15 cellular contexts compared by ENCODE assay signal in genomic region chr16:72947379-72948237, GRCh38.
DNase-seq lines count a peak whose midpoint lies in the region; ATAC-seq and TF ChIP-seq lines count a peak whose summit lies in the region.
"Had no signal": no experiment of that assay in that cellular context is flagged by ENCODE, and none has a peak within 500 bp of the region (broad histone marks: within the 10 kb centered on the region; RNA-seq: fewer than 3 reads in every experiment).

No MANE protein-coding gene starts in this region.

- TF ChIP-seq CTCF in lower lobe of right lung (IDR thresholded peaks at IDR 0.05) = no peak
- TF ChIP-seq CTCF in spleen (IDR thresholded peaks at IDR 0.05 in 8 of 11, conservative IDR thresholded peaks at IDR 0.05 in 3 of 11) = no peak

- H3K4me3 ChIP-seq in lower lobe of right lung (no peak overlapping the region), spleen (no peak overlapping the region)
- H3K4me3 ChIP-seq: HAP-1 had no signal

- H3K27ac ChIP-seq in lower lobe of right lung = no peak overlapping the region
- no peak overlapping the region for H3K27ac ChIP-seq in spleen

- WGBS in spleen, 5 donors = 89 to 92% (median 91%) methylated on average over 26 of the region's 26 CpGs

- ATAC-seq in Right ventricle myocardium inferior (peak; percentile 31), lower lobe of right lung (peak; percentile 32 to 43), GM18909 (IDR thresholded peaks at IDR 0.05; ENCODE audit: poor library complexity, unreplicated experiment) (no peak)

- H3K36me3 ChIP-seq in lower lobe of right lung (peaks cover 24% of the 10 kb centered on the region), spleen (peaks cover 0 to 28% (median 9%) of the 10 kb centered on the region in 6 donors)

- H3K4me1 ChIP-seq in lower lobe of right lung = peaks cover 15% of the 10 kb centered on the region
- H3K4me1 ChIP-seq in spleen = no peaks in the 10 kb centered on the region
- H3K4me1 ChIP-seq: HAP-1 had no signal

- H3K9me3 ChIP-seq in lower lobe of right lung (no peaks in the 10 kb centered on the region), spleen (no peaks in the 10 kb centered on the region)
- H3K9me3 ChIP-seq: HAP-1 had no signal

- H3K27me3 ChIP-seq in lower lobe of right lung (ENCODE audit: low read depth) (no peaks in the 10 kb centered on the region), spleen (replicated peaks in 1 of 7) (no peaks in the 10 kb centered on the region)

- TF ChIP-seq POLR2A in spleen (IDR thresholded peaks at IDR 0.05) = no peak

- intact Hi-C loops in Right ventricle myocardium inferior (cut with DNase I) = no loop called here
- intact Hi-C loops in lower lobe of right lung (cut with DNase I) = no loop called here
- intact Hi-C loops in spleen (cut with DNase I; ENCODE audit: low total_unique reads) = no loop called here

- DNase-seq in SK-N-DZ (ENCODE audit: low spot score) = peak; percentile 98
- DNase-seq in Right ventricle myocardium inferior (ENCODE audit: missing footprints) = no peak
- DNase-seq in lower lobe of right lung = no peak
- DNase-seq in spleen = peak; percentile 48
- DNase-seq in NOMO-1 treated with DMSO at 0.1 percent for 48 hours (lab: John Stamatoyannopoulos, UW; ENCODE audit: unreplicated experiment) = no peak
- no peak for DNase-seq in NCI-H187 treated with DMSO at 0.1 percent for 48 hours (lab: John Stamatoyannopoulos, UW)
- no peak for DNase-seq in pons (ENCODE audit: low spot score)
- DNase-seq: activated CD4-positive, alpha-beta memory T cell treated with anti-CD3 and anti-CD28 coated beads, Interleukin-2, amount 10 ng/mL, durations not matched to agents 7 days and 5 days; activated gamma-delta T cell treated with Interleukin-2 at 50 U/mL for 16 hours; erythroblast; MV-4-11; NCI-H226; stimulated activated CD4-positive, alpha-beta T cell treated with anti-CD3 and anti-CD28 coated beads, Interleukin-1b, Interleukin-23, amount 100 ng/mL, for 48 hours had no signal

Comparison
In these comparisons a context has a peak if more than half of its experiments do, and no peak if none do; other contexts are left out.
1. DNase-seq: peak in SK-N-DZ (single experiment) and spleen (single experiment); none in Right ventricle myocardium inferior (single experiment), lower lobe of right lung (single experiment), NOMO-1 treated with DMSO at 0.1 percent for 48 hours (single experiment), NCI-H187 treated with DMSO at 0.1 percent for 48 hours (single experiment) and pons (single experiment).